ENCODE assay signal across 3 cellular contexts in the genomic region with DNA sequence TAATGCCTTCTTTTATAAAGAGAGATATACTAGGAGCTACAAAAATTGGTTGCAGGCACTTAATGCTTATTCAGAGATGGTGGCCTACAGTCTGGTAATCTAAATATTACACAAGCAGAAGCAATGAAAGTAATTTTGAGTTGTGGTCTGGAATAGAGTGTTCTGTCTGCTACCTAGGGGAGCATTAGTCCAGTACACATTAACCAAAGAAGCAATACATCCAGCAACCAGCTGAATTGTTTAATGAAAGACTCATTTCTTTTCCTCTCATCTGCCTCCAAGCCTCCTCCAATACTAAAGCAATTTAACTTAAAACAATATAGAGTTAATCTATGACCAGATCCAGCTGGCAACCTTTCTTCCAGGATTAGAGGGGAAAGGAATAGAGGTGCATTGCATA.
"Had no signal": no experiment of that assay in that cellular context is flagged by ENCODE, and none has a peak within 500 bp of the region (broad histone marks: within the 10 kb centered on the region; RNA-seq: fewer than 3 reads in every experiment).

No MANE protein-coding gene starts in this region.

- DNase-seq: GDM1, GF-D8 had no signal

- ATAC-seq: GM12878 had no signal

- H3K4me3 ChIP-seq: GM12878 had no signal
